Comparison of ENCODE assay signal across 11 cellular contexts in genomic region chrX:13598877-13599276, GRCh38. TPM values are rescaled to one million over a fixed set of nuclear protein-coding genes. Genes with fewer than 3 reads are reported as not detected.
DNase-seq lines count a peak whose midpoint lies in the region; ATAC-seq, FAIRE-seq and TF ChIP-seq lines count a peak whose summit lies in the region.
"Had no signal": no experiment of that assay in that cellular context is flagged by ENCODE, and none has a peak within 500 bp of the region (broad histone marks: within the 10 kb centered on the region; RNA-seq: fewer than 3 reads in every experiment).

No MANE protein-coding gene starts in this region.

- H3K9me3 ChIP-seq in Karpas-422 (ENCODE audit: low read length), result no peaks in the 10 kb centered on the region
- H3K9me3 ChIP-seq in right lobe of liver, result no peaks in the 10 kb centered on the region
- H3K9me3 ChIP-seq in pancreas, result no peaks in the 10 kb centered on the region

- no peaks in the 10 kb centered on the region for H3K27me3 ChIP-seq in Karpas-422 (ENCODE audit: low read length)
- H3K27me3 ChIP-seq in brain microvascular endothelial cell (replicated peaks), result no peaks in the 10 kb centered on the region
- H3K27me3 ChIP-seq in right lobe of liver, result peaks cover 0 to 6% of the 10 kb centered on the region in 2 donors
- H3K27me3 ChIP-seq in pancreas, result peaks cover 0 to 18% (median 2%) of the 10 kb centered on the region in 4 donors

- H4K20me1 ChIP-seq in Karpas-422 (ENCODE audit: insufficient read depth, low read depth, low read length), result no peaks in the 10 kb centered on the region

- H3K4me2 ChIP-seq in Karpas-422 (ENCODE audit: low read depth, low read length, poor library complexity, severe bottlenecking), result no peak overlapping the region

- 50% methylated on average over 3 of the region's 3 CpGs for WGBS in right lobe of liver (ENCODE audit: insufficient coverage, low coverage, low lambda C conversion rate, missing lambda C conversion rate)
- WGBS in pancreas, 2 donors, result 57 to 81% methylated on average over 3 of the region's 3 CpGs

- FAIRE-seq in pancreas (lab: Jason Lieb, UNC), result no peak

- H3K27ac ChIP-seq in Karpas-422 (ENCODE audit: low read length) (no peak overlapping the region), brain microvascular endothelial cell (no peak overlapping the region), right lobe of liver (no peak overlapping the region), pancreas (no peak overlapping the region)

- intact Hi-C loops in right lobe of liver (cut with DNase I), result no loop called here
- intact Hi-C loops in pancreas (cut with DNase I), result no loop called here

- in situ Hi-C loops in brain microvascular endothelial cell (cut with HindIII; ENCODE audit: low pct_ligation_motif_present, low sequenced_read_pairs), result no loop called here
- in situ Hi-C loops in GM13976 (cut with MboI; ENCODE audit: low sequenced_read_pairs, unreplicated experiment), result no loop called here

- no peak overlapping the region for H3K4me3 ChIP-seq in Karpas-422 (ENCODE audit: low read length)
- no peak overlapping the region for H3K4me3 ChIP-seq in brain microvascular endothelial cell (ENCODE audit: low read depth, low read length)
- H3K4me3 ChIP-seq in right lobe of liver, result no peak overlapping the region
- no peak overlapping the region for H3K4me3 ChIP-seq in pancreas

- no peak overlapping the region for H2AFZ ChIP-seq in Karpas-422 (ENCODE audit: low read length)

- H3K4me1 ChIP-seq in Karpas-422 (ENCODE audit: low read length) (no peaks in the 10 kb centered on the region), right lobe of liver (no peaks in the 10 kb centered on the region), pancreas (no peaks in the 10 kb centered on the region)

- TF ChIP-seq CTCF in brain microvascular endothelial cell (IDR thresholded peaks at IDR 0.05; ENCODE audit: low read depth, low read length, missing control alignments) (peak; percentile 63), right lobe of liver (IDR thresholded peaks at IDR 0.05) (peak in 3 of 4 donors; percentile 34 to 44 (median 42)), pancreas (IDR thresholded peaks at IDR 0.05) (no peak), GM13976 (IDR thresholded peaks at IDR 0.05; ENCODE audit: borderline replicate concordance, control extremely low read depth, extremely low read depth, insufficient read depth, missing control alignments) (no peak)

- ATAC-seq in right lobe of liver (peak in 2 of 4 donors; percentile 59 to 67), pancreas (no peak)

- DNase-seq in EL (peak; percentile 1), Karpas-422 (peak; percentile 60), brain microvascular endothelial cell (no peak), right lobe of liver (no peak), nucleus accumbens (lab: John Stamatoyannopoulos, UW) (no peak), pancreas (no peak), GM13976 (ENCODE audit: low spot score) (no peak), GM19238 (ENCODE audit: insufficient read length, low spot score) (no peak)
- DNase-seq: activated CD4-positive, CD25-positive, alpha-beta regulatory T cell; activated naive CD4-positive, alpha-beta T cell treated with anti-CD3 and anti-CD28 coated beads, Interleukin-2, amount 50 U/mL, for 16 hours; NCI-H345 had no signal

- no peaks in the 10 kb centered on the region for H3K79me2 ChIP-seq in Karpas-422 (ENCODE audit: low read length)

- H3K9ac ChIP-seq in Karpas-422 (ENCODE audit: low read length), result no peak overlapping the region

- TF ChIP-seq POLR2A in right lobe of liver (IDR thresholded peaks at IDR 0.05), result no peak

- no peaks in the 10 kb centered on the region for H3K9me2 ChIP-seq in Karpas-422 (replicated peaks; ENCODE audit: insufficient read depth, low read length)

- H3K36me3 ChIP-seq in Karpas-422 (ENCODE audit: insufficient read depth, low read length), result no peaks in the 10 kb centered on the region
- no peaks in the 10 kb centered on the region for H3K36me3 ChIP-seq in brain microvascular endothelial cell (replicated peaks)
- no peaks in the 10 kb centered on the region for H3K36me3 ChIP-seq in right lobe of liver
- no peaks in the 10 kb centered on the region for H3K36me3 ChIP-seq in pancreas

RNA-seq across cellular contexts. Expression of gene EGFL6, which starts 29.5 kb away (rescaled TPM):
- not detected in 2 replicates for total RNA-seq in Karpas-422 (2014; rRNA removed; shearing (Covaris generic); ENCODE audit: low replicate concordance)
- total RNA-seq in right lobe of liver, result not detected
- under 1 TPM in 4 of 6 donors, not detected in 2; 0.06 to 0.28 (median 0.08) TPM for total RNA-seq in pancreas
- under 1 TPM in 1 of 2 donors, not detected in 1; 0.02 TPM for polyA plus RNA-seq in pancreas

RNA-seq across cellular contexts. Expression of gene TCEANC, which starts 54.1 kb away (rescaled TPM):
- 3.4 and 4.3 TPM in 2 replicates for total RNA-seq in Karpas-422 (2014; rRNA removed; shearing (Covaris generic); ENCODE audit: low replicate concordance)
- 1 to 10 TPM; 3.4 to 4.8 (median 4.1) TPM for total RNA-seq in right lobe of liver
- total RNA-seq in pancreas, result 1 to 10 TPM; 2.0 to 4.6 (median 2.6) TPM
- polyA plus RNA-seq in pancreas, result 1 to 10 TPM; 2.1 to 2.9 TPM

Comparison
In these comparisons a context has a peak if more than half of its experiments do, and no peak if none do; other contexts are left out.
1. DNase-seq: peak in EL (single experiment) and Karpas-422 (single experiment); none in brain microvascular endothelial cell (single experiment), right lobe of liver (0 of 3), nucleus accumbens (0 of 56), pancreas (0 of 6), GM13976 (single experiment) and GM19238 (single experiment).
2. CTCF ChIP-seq: peak in brain microvascular endothelial cell (single experiment) and right lobe of liver (3 of 4); none in pancreas (0 of 4) and GM13976 (single experiment).